ENCODE assay signal across 20 cellular contexts in genomic region chr3:156718622-156719300, GRCh38. TPM values are rescaled to one million over a fixed set of nuclear protein-coding genes. Genes with fewer than 3 reads are reported as not detected.
DNase-seq lines count a peak whose midpoint lies in the region; ATAC-seq and TF ChIP-seq lines count a peak whose summit lies in the region.
"Had no signal": no experiment of that assay in that cellular context is flagged by ENCODE, and none has a peak within 500 bp of the region (broad histone marks: within the 10 kb centered on the region; RNA-seq: fewer than 3 reads in every experiment).

No MANE protein-coding gene starts in this region.

- H3K9ac ChIP-seq in IMR-90 (ENCODE audit: low read depth, low read length) (no peak overlapping the region), mammary epithelial cell (ENCODE audit: insufficient read depth, low read length) (no peak overlapping the region)

- TF ChIP-seq POLR2A in IMR-90 (IDR thresholded peaks at IDR 0.05; ENCODE audit: low read depth, low read length) (no peak), Peyer's patch (IDR thresholded peaks at IDR 0.05) (no peak)

- intact Hi-C loops in IMR-90 (cut with micrococcal nuclease): no loop called here
- intact Hi-C loops in mammary epithelial cell (cut with micrococcal nuclease): no loop called here
- intact Hi-C loops in left lung (cut with DNase I): no loop called here

- no peak overlapping the region for H3K23ac ChIP-seq in IMR-90 (ENCODE audit: low read depth, low read length)

- no peak overlapping the region for H2BK15ac ChIP-seq in IMR-90 (ENCODE audit: low read depth, low read length)

- H3K36me3 ChIP-seq in IMR-90 (ENCODE audit: control insufficient read depth, insufficient read depth, low read length) (peaks cover 6% of the 10 kb centered on the region; the same call in 1 of the 2 replicates), mammary epithelial cell (ENCODE audit: insufficient read depth, low read length) (peaks cover 41% of the 10 kb centered on the region), left lung (peaks cover 0 to 11% of the 10 kb centered on the region in 2 donors), Peyer's patch (no peaks in the 10 kb centered on the region)

- H3K27me3 ChIP-seq in IMR-90 (ENCODE audit: control insufficient read depth, insufficient read depth, low read length) (no peaks in the 10 kb centered on the region), mammary epithelial cell (ENCODE audit: insufficient read depth, low read length) (no peaks in the 10 kb centered on the region), left lung (no peaks in the 10 kb centered on the region), Peyer's patch (no peaks in the 10 kb centered on the region)
- H3K27me3 ChIP-seq: suprapubic skin had no signal

- H3K4me2 ChIP-seq in IMR-90 (ENCODE audit: low read depth, low read length): no peak overlapping the region
- no peak overlapping the region for H3K4me2 ChIP-seq in mammary epithelial cell (ENCODE audit: insufficient read depth, low read depth, low read length)

- no peak overlapping the region for H2AFZ ChIP-seq in IMR-90 (replicated peaks; ENCODE audit: low read length, poor library complexity)
- H2AFZ ChIP-seq in mammary epithelial cell (ENCODE audit: low read depth, low read length): no peak overlapping the region

- H2BK120ac ChIP-seq in IMR-90 (ENCODE audit: low read depth, low read length): no peak overlapping the region

- dilution Hi-C loops in IMR-90 (cut with HindIII; ENCODE audit: low sequenced_read_pairs, unreplicated experiment): no loop called here
- dilution Hi-C loops in mammary epithelial cell (cut with HindIII; ENCODE audit: low sequenced_read_pairs): no loop called here

- no peak for TF ChIP-seq CTCF in IMR-90 (conservative IDR thresholded peaks at IDR 0.05; ENCODE audit: low read depth, low read length)
- no peak for TF ChIP-seq CTCF in mammary epithelial cell (conservative IDR thresholded peaks at IDR 0.05 in 1 of 2, IDR thresholded peaks at IDR 0.05 in 1 of 2; ENCODE audit: extremely low read depth in 1 of 2, insufficient read depth in 1 of 2, low read depth in 1 of 2, low read length in 2 of 2)
- TF ChIP-seq CTCF in left lung (IDR thresholded peaks at IDR 0.05): no peak
- TF ChIP-seq CTCF in Peyer's patch (IDR thresholded peaks at IDR 0.05): no peak

- TF ChIP-seq RAD21 in IMR-90 (IDR thresholded peaks at IDR 0.05; ENCODE audit: low read length): no peak

- H3K36me3 Mint-ChIP-seq in stimulated activated effector memory CD8-positive, alpha-beta T cell treated with anti-CD3 and anti-CD28 coated beads, Interleukin-12 subunit alpha, Interleukin-12 subunit beta, amount 100 ng/mL, for 72 hours: peaks cover 16% of the 10 kb centered on the region

- no peak overlapping the region for H2BK20ac ChIP-seq in IMR-90 (ENCODE audit: low read depth, low read length)

- peaks cover 9 to 24% of the 10 kb centered on the region in 2 experiments for H3K79me1 ChIP-seq in IMR-90 (ENCODE audit: low read depth in 1 of 2, low read length in 2 of 2)

- 40% methylated on average over 1 of the region's 3 CpGs; no CpG with 5 or more reads in 1 of the 2 experiments for WGBS in IMR-90 (ENCODE audit: extremely low coverage in 2 of 2, insufficient read length in 1 of 2), 2 experiments
- 55% methylated on average over 3 of the region's 3 CpGs for WGBS in mammary epithelial cell (ENCODE audit: low coverage, missing lambda C conversion rate)

- H3K4me1 Mint-ChIP-seq in stimulated activated effector memory CD8-positive, alpha-beta T cell treated with anti-CD3 and anti-CD28 coated beads, Interleukin-12 subunit alpha, Interleukin-12 subunit beta, amount 100 ng/mL, for 72 hours: peaks cover 8% of the 10 kb centered on the region
- H3K4me1 Mint-ChIP-seq: mesothelial cell of epicardium, neural crest cell, T-cell had no signal

- H3K27ac ChIP-seq in IMR-90 (ENCODE audit: insufficient read depth, low read length) (no peak overlapping the region), mammary epithelial cell (ENCODE audit: insufficient read depth, low read depth, low read length) (peak overlapping the region; percentile 10), left lung (no peak overlapping the region), Peyer's patch (no peak overlapping the region)
- H3K27ac ChIP-seq: suprapubic skin had no signal

- H3K4me1 ChIP-seq in IMR-90 (ENCODE audit: control insufficient read depth, insufficient read depth, low read length) (peaks cover 3% of the 10 kb centered on the region; the same call in 1 of the 2 replicates), mammary epithelial cell (ENCODE audit: insufficient read depth, low read length) (peaks cover 20% of the 10 kb centered on the region), left lung (no peaks in the 10 kb centered on the region), Peyer's patch (no peaks in the 10 kb centered on the region)
- H3K4me1 ChIP-seq: suprapubic skin had no signal

- in situ Hi-C loops in IMR-90 (cut with MboI; ENCODE audit: low sequenced_read_pairs) (no loop called here), mammary epithelial cell (cut with MboI; ENCODE audit: low sequenced_read_pairs in 2 of 2) (no loop called here)

- no peak overlapping the region for H4K8ac ChIP-seq in IMR-90 (ENCODE audit: low read depth in 2 of 2, low read length in 2 of 2)

- 0 out of 2 replicates have a peak overlapping the region, but pooled peaks have one; percentile 14 for H3K18ac ChIP-seq in IMR-90 (ENCODE audit: low read depth, low read length)

- no peak overlapping the region for H3K4ac ChIP-seq in IMR-90 (ENCODE audit: low read depth, low read length)

- POLR2A ChIA-PET in IMR-90 (lab: Charles Lee; ENCODE audit: unreplicated experiment): no interaction called here

- no peaks in the 10 kb centered on the region for H4K20me1 ChIP-seq in IMR-90 (ENCODE audit: insufficient read depth, low read length)
- H4K20me1 ChIP-seq in mammary epithelial cell (ENCODE audit: insufficient read depth, low read length): no peaks in the 10 kb centered on the region

- no peaks in the 10 kb centered on the region for H3K9me3 Mint-ChIP-seq in stimulated activated effector memory CD8-positive, alpha-beta T cell treated with anti-CD3 and anti-CD28 coated beads, Interleukin-12 subunit alpha, Interleukin-12 subunit beta, amount 100 ng/mL, for 72 hours
- H3K9me3 Mint-ChIP-seq: CD4-positive, alpha-beta memory T cell; mesothelial cell of epicardium; neural crest cell; T-cell had no signal

- H3K27ac Mint-ChIP-seq in stimulated activated effector memory CD8-positive, alpha-beta T cell treated with anti-CD3 and anti-CD28 coated beads, Interleukin-12 subunit alpha, Interleukin-12 subunit beta, amount 100 ng/mL, for 72 hours: peak overlapping the region; percentile 9
- H3K27ac Mint-ChIP-seq: mesothelial cell of epicardium, T-cell had no signal

- H3K4me3 Mint-ChIP-seq in stimulated activated effector memory CD8-positive, alpha-beta T cell treated with anti-CD3 and anti-CD28 coated beads, Interleukin-12 subunit alpha, Interleukin-12 subunit beta, amount 100 ng/mL, for 72 hours: no peak overlapping the region
- H3K4me3 Mint-ChIP-seq: CD4-positive, alpha-beta memory T cell; mesothelial cell of epicardium; neural crest cell; T-cell had no signal

- no peak overlapping the region for H4K91ac ChIP-seq in IMR-90 (ENCODE audit: insufficient read depth, low read depth, low read length)

- no TSS peak for BruUV-seq in IMR-90 (replicated peaks; lab: Mats Ljungman, UMichigan)
- BruUV-seq in mammary epithelial cell (replicated peaks; lab: Mats Ljungman, UMichigan): no TSS peak

- no peak overlapping the region for H2AK5ac ChIP-seq in IMR-90 (ENCODE audit: low read depth, low read length)

- H3K9me3 ChIP-seq in IMR-90 (ENCODE audit: control insufficient read depth, insufficient read depth, low read length): no peaks in the 10 kb centered on the region
- no peaks in the 10 kb centered on the region for H3K9me3 ChIP-seq in mammary epithelial cell (replicated peaks; ENCODE audit: insufficient read depth, low read length)
- H3K9me3 ChIP-seq in left lung: no peaks in the 10 kb centered on the region
- H3K9me3 ChIP-seq in Peyer's patch: no peaks in the 10 kb centered on the region
- H3K9me3 ChIP-seq: suprapubic skin had no signal

- H3K14ac ChIP-seq in IMR-90 (replicated peaks; ENCODE audit: low read depth, low read length): no peak overlapping the region

- H3K9me1 ChIP-seq in IMR-90 (ENCODE audit: insufficient read depth, low read length): peaks cover 4% of the 10 kb centered on the region; the same call in 1 of the 2 replicates

- H3K79me2 ChIP-seq in mammary epithelial cell (ENCODE audit: insufficient read depth, low read length): peaks cover 37% of the 10 kb centered on the region

- H2BK5ac ChIP-seq in IMR-90 (ENCODE audit: low read depth, low read length, poor library complexity, severe bottlenecking): no peak overlapping the region

- no peak overlapping the region for H3K4me3 ChIP-seq in IMR-90 (ENCODE audit: insufficient read depth, low read depth, low read length)
- H3K4me3 ChIP-seq in mammary epithelial cell (replicated peaks in 1 of 3; ENCODE audit: insufficient read depth in 1 of 3, low read depth in 2 of 3, low read length in 3 of 3): no peak overlapping the region
- no peak overlapping the region for H3K4me3 ChIP-seq in left lung
- no peak overlapping the region for H3K4me3 ChIP-seq in Peyer's patch
- H3K4me3 ChIP-seq: suprapubic skin had no signal

- DNase-seq in IMR-90: peak; percentile 21
- DNase-seq in mammary epithelial cell: no peak
- DNase-seq in left lung: no peak
- no peak for DNase-seq in stimulated activated effector memory CD8-positive, alpha-beta T cell treated with anti-CD3 and anti-CD28 coated beads, Interleukin-12 subunit alpha, Interleukin-12 subunit beta, amount 100 ng/mL, for 72 hours (ENCODE audit: low spot score in 2 of 2)
- no peak for DNase-seq in Peyer's patch
- DNase-seq in stimulated activated CD4-positive, alpha-beta T cell treated with anti-CD3 and anti-CD28 coated beads, Interleukin-2, amount 100 ng/mL, for 48 hours: no peak
- no peak for DNase-seq in NCI-H2107 (lab: John Stamatoyannopoulos, UW)
- DNase-seq: activated CD4-positive, alpha-beta T cell treated with anti-CD3 and anti-CD28 coated beads, Interleukin-2, amount 50 U/mL, for 1 hour; activated naive CD4-positive, alpha-beta T cell; CD4-positive, alpha-beta memory T cell; KBM-7; NCI-H1930; NCI-H446 treated with DMSO at 0.1 percent for 48 hours; SHP77; stimulated activated CD4-positive, alpha-beta T cell treated with anti-CD3 and anti-CD28 coated beads, Interleukin-12 subunit alpha, Interleukin-12 subunit beta, amount 100 ng/mL, for 4 hours; T-cell had no signal

- H4K5ac ChIP-seq in IMR-90 (ENCODE audit: low read depth, low read length): no peak overlapping the region; the same call in 1 of the 2 replicates

- ATAC-seq in IMR-90 (ENCODE audit: low read depth): peak; percentile 40
- ATAC-seq in left lung: peak; percentile 52
- ATAC-seq in stimulated activated effector memory CD8-positive, alpha-beta T cell treated with anti-CD3 and anti-CD28 coated beads, Interleukin-12 subunit alpha, Interleukin-12 subunit beta, amount 100 ng/mL, for 72 hours: no peak
- ATAC-seq in GM19455 (IDR thresholded peaks at IDR 0.05; ENCODE audit: unreplicated experiment): no peak
- ATAC-seq: T-cell had no signal

- H2AK9ac ChIP-seq in IMR-90 (replicated peaks; ENCODE audit: low read depth, low read length, poor library complexity): no peak overlapping the region

- no peak overlapping the region for H3K56ac ChIP-seq in IMR-90 (ENCODE audit: extremely low read depth, insufficient read depth, low read length)

- CTCF ChIA-PET in IMR-90 (lab: Yijun Ruan, JAX): interaction anchor here (0.6 kb wide), 1 partner anchor 43 kb away, joined by 3 read pairs; no protein-coding TSS in a partner anchor
- CTCF ChIA-PET in mammary epithelial cell (lab: Charles Lee; ENCODE audit: low non-redundant PET): no interaction called here

RNA-seq across cellular contexts. Expression of gene TIPARP, which starts 44.4 kb away (rescaled TPM):
- total RNA-seq in IMR-90 (2012; rRNA removed) (70.8 and 76.4 TPM in 2 replicates), mammary epithelial cell (100 to 1,000 TPM; 171 to 229 TPM), left lung (10 to 100 TPM; 47.7 to 49.5 TPM), Peyer's patch (10 to 100 TPM; 39.7 to 90.8 (median 52.2) TPM)
- polyA plus RNA-seq in IMR-90 (2012; rRNA removed) (11.5 and 12.6 TPM in 2 replicates), mammary epithelial cell (34.4 TPM)
- 3.2 and 3.7 TPM in 2 replicates for polyA plus RNA-seq in IMR-90 (2012; cell fraction: cytosol; rRNA removed)
- 3.3 and 39.5 TPM in 2 replicates for polyA plus RNA-seq in IMR-90 (2012; cell fraction: nucleus; rRNA removed; ENCODE audit: low replicate concordance)
- 196 TPM for polyA minus RNA-seq in mammary epithelial cell

Comparison
In these comparisons a context has a peak if more than half of its experiments do, and no peak if none do; other contexts are left out.
1. ATAC-seq: peak in IMR-90 (single experiment) and left lung (single experiment); none in stimulated activated effector memory CD8-positive, alpha-beta T cell treated with anti-CD3 and anti-CD28 coated beads, Interleukin-12 subunit alpha, Interleukin-12 subunit beta, amount 100 ng/mL, for 72 hours (single experiment) and GM19455 (single experiment).